In the genomic region with DNA sequence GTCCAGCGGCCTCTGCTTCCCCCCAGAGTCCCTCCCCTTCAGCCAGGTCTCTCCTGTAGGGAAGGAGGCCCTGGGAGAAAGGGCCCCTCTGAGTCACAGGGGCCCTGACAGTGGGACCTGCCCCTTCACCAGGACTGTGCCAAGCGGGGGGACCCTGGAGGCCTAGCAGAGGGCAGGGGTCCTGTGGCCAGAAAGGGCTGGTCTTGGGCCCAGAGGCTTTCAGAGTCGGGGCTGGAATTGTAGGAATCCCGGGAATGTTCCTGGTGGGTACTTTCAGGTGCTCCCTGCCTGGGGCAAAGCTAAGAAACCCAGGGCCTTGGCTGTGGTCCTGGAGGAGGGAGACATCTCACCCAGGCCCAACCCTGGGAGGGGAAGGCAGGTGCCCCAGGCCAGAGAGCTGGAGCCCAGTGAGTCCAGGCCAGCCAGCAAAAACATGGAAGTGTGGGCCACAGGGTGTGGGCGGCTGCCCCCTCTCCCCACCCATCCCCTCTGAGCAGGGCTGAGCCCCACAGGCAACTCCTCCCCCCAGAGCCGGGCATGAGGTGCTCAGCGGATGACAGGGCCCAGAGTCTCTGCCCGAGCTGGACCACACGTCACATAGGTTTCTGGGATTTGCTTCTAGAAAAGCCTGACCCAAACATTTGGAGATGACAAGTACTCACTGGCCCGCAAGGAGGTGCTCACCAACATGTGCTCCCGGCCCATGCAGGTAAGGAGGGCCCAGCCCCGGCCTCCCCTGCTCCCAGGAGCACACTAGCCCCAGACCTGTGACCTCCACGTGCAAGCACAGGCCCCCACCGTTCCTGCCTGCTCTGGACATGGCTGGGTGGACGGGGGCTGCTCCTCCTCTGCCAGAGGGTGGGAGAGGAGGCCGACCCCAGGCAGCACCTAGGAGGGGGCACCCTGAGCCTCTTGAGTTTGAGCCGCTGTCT, we compare ENCODE assay signal across 23 cellular contexts. TPM values are rescaled to one million over a fixed set of nuclear protein-coding genes. Genes with fewer than 3 reads are reported as not detected.
DNase-seq lines count a peak whose midpoint lies in the region; ATAC-seq and TF ChIP-seq lines count a peak whose summit lies in the region.
"Had no signal": no experiment of that assay in that cellular context is flagged by ENCODE, and none has a peak within 500 bp of the region (broad histone marks: within the 10 kb centered on the region; RNA-seq: fewer than 3 reads in every experiment).

No MANE protein-coding gene starts in this region.

- peaks cover 2% of the 10 kb centered on the region for H3K9me3 ChIP-seq in trophoblast cell (ENCODE audit: insufficient read depth, low read depth, low read length)
- H3K9me3 ChIP-seq in adrenal gland (replicated peaks in 1 of 3), result no peaks in the 10 kb centered on the region
- H3K9me3 ChIP-seq: BLaER1 treated with 17β-estradiol and CSF1 and Interleukin-3, amounts not matched to agents 10 nM and 100 nM; colonic mucosa; ovary; SJSA1; testis had no signal

- no peak overlapping the region for H2BK12ac ChIP-seq in trophoblast cell (ENCODE audit: low read length)

- no peaks in the 10 kb centered on the region for H3K79me1 ChIP-seq in trophoblast cell (ENCODE audit: low read length)

- intact Hi-C loops in adrenal gland (cut with DNase I), result no loop called here

- H3K79me2 ChIP-seq in trophoblast cell (ENCODE audit: control insufficient read depth, insufficient read depth, low read length, poor library complexity), result no peaks in the 10 kb centered on the region

- H3K27ac ChIP-seq in trophoblast cell (ENCODE audit: low read depth, low read length) (no peak overlapping the region), adrenal gland (no peak overlapping the region)
- H3K27ac ChIP-seq: colonic mucosa, ovary, SJSA1, testis had no signal

- H3K36me3 ChIP-seq in trophoblast cell (ENCODE audit: control insufficient read depth in 1 of 2, insufficient read depth in 2 of 2, low read length in 2 of 2) (no peaks in the 10 kb centered on the region), adrenal gland (replicated peaks in 1 of 2) (no peaks in the 10 kb centered on the region)
- H3K36me3 ChIP-seq: colonic mucosa, ovary, SJSA1 had no signal

- H4K12ac ChIP-seq in trophoblast cell (ENCODE audit: low read depth, low read length), result no peak overlapping the region

- H3K27me3 Mint-ChIP-seq in activated naive CD8-positive, alpha-beta T cell treated with anti-CD3 and anti-CD28 coated beads, Interleukin-2, amount 10 ng/mL, durations not matched to agents 7 days and 5 days, result no peaks in the 10 kb centered on the region
- H3K27me3 Mint-ChIP-seq in activated naive CD8-positive, alpha-beta T cell treated with anti-CD3 and anti-CD28 coated beads for 36 hours, result no peaks in the 10 kb centered on the region
- peaks cover 2% of the 10 kb centered on the region for H3K27me3 Mint-ChIP-seq in glutamatergic neuron (ENCODE audit: unreplicated experiment)
- H3K27me3 Mint-ChIP-seq: activated naive CD4-positive, alpha-beta T cell treated with anti-CD3 and anti-CD28 coated beads, Interleukin-2, amount 50 U/mL, for 24 hours; stimulated activated memory B cell treated with anti-CD40 and anti-IgM and Interleukin-4, amounts not matched to agents 10 μg/mL and 1 μg/mL and 100 μg/mL, for 72 hours had no signal

- ATAC-seq in activated naive CD8-positive, alpha-beta T cell treated with anti-CD3 and anti-CD28 coated beads, Interleukin-2, amount 10 ng/mL, durations not matched to agents 7 days and 5 days (ENCODE audit: low read depth), result no peak
- no peak for ATAC-seq in HG03135 (IDR thresholded peaks at IDR 0.05; ENCODE audit: unreplicated experiment)
- ATAC-seq: stimulated activated memory B cell treated with anti-CD40 and anti-IgM and Interleukin-4, amounts not matched to agents 10 μg/mL and 1 μg/mL and 100 μg/mL, for 72 hours had no signal

- no peak overlapping the region for H3K4ac ChIP-seq in trophoblast cell (ENCODE audit: low read depth, low read length)

- H3K23ac ChIP-seq in trophoblast cell (ENCODE audit: low read length), result no peak overlapping the region

- H3K4me1 Mint-ChIP-seq in activated naive CD8-positive, alpha-beta T cell treated with anti-CD3 and anti-CD28 coated beads, Interleukin-2, amount 10 ng/mL, durations not matched to agents 7 days and 5 days, result peaks cover 3% of the 10 kb centered on the region
- H3K4me1 Mint-ChIP-seq in activated naive CD8-positive, alpha-beta T cell treated with anti-CD3 and anti-CD28 coated beads for 36 hours, result peaks cover 8% of the 10 kb centered on the region
- H3K4me1 Mint-ChIP-seq in glutamatergic neuron (ENCODE audit: low read depth, unreplicated experiment), result no peaks in the 10 kb centered on the region

- H3K4me3 Mint-ChIP-seq in activated naive CD8-positive, alpha-beta T cell treated with anti-CD3 and anti-CD28 coated beads, Interleukin-2, amount 10 ng/mL, durations not matched to agents 7 days and 5 days, result no peak overlapping the region
- no peak overlapping the region for H3K4me3 Mint-ChIP-seq in activated naive CD8-positive, alpha-beta T cell treated with anti-CD3 and anti-CD28 coated beads for 36 hours
- H3K4me3 Mint-ChIP-seq in glutamatergic neuron (ENCODE audit: unreplicated experiment), result no peak overlapping the region
- H3K4me3 Mint-ChIP-seq: activated naive CD4-positive, alpha-beta T cell treated with anti-CD3 and anti-CD28 coated beads, Interleukin-2, amount 50 U/mL, for 24 hours; stimulated activated memory B cell treated with anti-CD40 and anti-IgM and Interleukin-4, amounts not matched to agents 10 μg/mL and 1 μg/mL and 100 μg/mL, for 72 hours; T-helper 1 cell treated with Interleukin-12 subunit alpha and Interleukin-12 subunit beta and Interleukin-4 antibody, amounts not matched to agents 30 μg/mL and 1 μg/mL, for 36 hours had no signal

- no peak for TF ChIP-seq EP300 in Ishikawa (IDR thresholded peaks at IDR 0.05; ENCODE audit: borderline replicate concordance)

- TF ChIP-seq CTCF in glutamatergic neuron (IDR thresholded peaks at IDR 0.05; ENCODE audit: partially characterized antibody, unreplicated experiment) (no peak), adrenal gland (IDR thresholded peaks at IDR 0.05) (no peak)

- peak overlapping the region; percentile 46 for H2BK120ac ChIP-seq in trophoblast cell (ENCODE audit: insufficient read depth, low read length, poor library complexity)

- DNase-seq in activated naive CD8-positive, alpha-beta T cell treated with anti-CD3 and anti-CD28 coated beads, Interleukin-2, amount 10 ng/mL, durations not matched to agents 7 days and 5 days, result peak; percentile 27
- DNase-seq in activated naive CD8-positive, alpha-beta T cell treated with anti-CD3 and anti-CD28 coated beads for 36 hours, result no peak
- peak; percentile 10 for DNase-seq in glutamatergic neuron
- peak; percentile 33 to 57 for DNase-seq in trophoblast cell
- DNase-seq in adrenal gland, result no peak
- DNase-seq in NOMO-1 (lab: John Stamatoyannopoulos, UW; ENCODE audit: unreplicated experiment in 2 of 2), result no peak
- DNase-seq: colonic mucosa, KBM-7, NCI-H1694, NCI-H748 treated with DMSO at 0.1 percent for 48 hours, testis had no signal

- no peak overlapping the region for H3K27ac Mint-ChIP-seq in activated naive CD8-positive, alpha-beta T cell treated with anti-CD3 and anti-CD28 coated beads, Interleukin-2, amount 10 ng/mL, durations not matched to agents 7 days and 5 days
- H3K27ac Mint-ChIP-seq in activated naive CD8-positive, alpha-beta T cell treated with anti-CD3 and anti-CD28 coated beads for 36 hours, result no peak overlapping the region
- H3K27ac Mint-ChIP-seq in glutamatergic neuron (ENCODE audit: unreplicated experiment), result no peak overlapping the region
- H3K27ac Mint-ChIP-seq: activated naive CD4-positive, alpha-beta T cell treated with anti-CD3 and anti-CD28 coated beads, Interleukin-2, amount 50 U/mL, for 24 hours; stimulated activated memory B cell treated with anti-CD40 and anti-IgM and Interleukin-4, amounts not matched to agents 10 μg/mL and 1 μg/mL and 100 μg/mL, for 72 hours; T-helper 1 cell treated with Interleukin-12 subunit alpha and Interleukin-12 subunit beta and Interleukin-4 antibody, amounts not matched to agents 30 μg/mL and 1 μg/mL, for 36 hours had no signal

- H3K36me3 Mint-ChIP-seq in activated naive CD8-positive, alpha-beta T cell treated with anti-CD3 and anti-CD28 coated beads, Interleukin-2, amount 10 ng/mL, durations not matched to agents 7 days and 5 days, result no peaks in the 10 kb centered on the region
- H3K36me3 Mint-ChIP-seq in activated naive CD8-positive, alpha-beta T cell treated with anti-CD3 and anti-CD28 coated beads for 36 hours, result no peaks in the 10 kb centered on the region
- no peaks in the 10 kb centered on the region for H3K36me3 Mint-ChIP-seq in glutamatergic neuron (ENCODE audit: unreplicated experiment)
- H3K36me3 Mint-ChIP-seq: activated naive CD4-positive, alpha-beta T cell treated with anti-CD3 and anti-CD28 coated beads, Interleukin-2, amount 50 U/mL, for 24 hours had no signal

- no CpG with 5 or more reads among the region's 17 CpGs for WGBS in trophoblast cell (ENCODE audit: extremely low coverage, insufficient coverage, insufficient read length)
- 92 to 97% (median 94%) methylated on average over 8 to 15 of the region's 17 CpGs for WGBS in adrenal gland, 4 donors

- TF ChIP-seq RAD21 in Ishikawa (IDR thresholded peaks at IDR 0.05; ENCODE audit: low read depth), result no peak

- no peak overlapping the region for H3K14ac ChIP-seq in trophoblast cell (ENCODE audit: low read length)

- H3K4me1 ChIP-seq in trophoblast cell (ENCODE audit: control insufficient read depth in 1 of 2, insufficient read depth in 2 of 2, low read length in 2 of 2), result peaks cover 5 to 10% of the 10 kb centered on the region in 2 experiments
- H3K4me1 ChIP-seq in adrenal gland (replicated peaks in 1 of 2), result no peaks in the 10 kb centered on the region
- H3K4me1 ChIP-seq: colonic mucosa, SJSA1, testis had no signal

- POLR2A ChIA-PET in activated naive CD8-positive, alpha-beta T cell treated with anti-CD3 and anti-CD28 coated beads, Interleukin-2, amount 10 ng/mL, durations not matched to agents 7 days and 5 days (lab: Charles Lee), result no interaction called here

- H4K8ac ChIP-seq in trophoblast cell (ENCODE audit: low read depth, low read length), result no peak overlapping the region

- H3K27me3 ChIP-seq in trophoblast cell (ENCODE audit: insufficient read depth, low read length) (no peaks in the 10 kb centered on the region), adrenal gland (no peaks in the 10 kb centered on the region)
- H3K27me3 ChIP-seq: BLaER1 treated with 17β-estradiol and CSF1 and Interleukin-3, amounts not matched to agents 10 nM and 100 nM; colonic mucosa; ovary; SJSA1; testis had no signal

- no peak overlapping the region for H3K9ac ChIP-seq in trophoblast cell (ENCODE audit: low read length)

- no peak overlapping the region for H3K4me2 ChIP-seq in trophoblast cell (ENCODE audit: low read length)

- no peak overlapping the region for H2BK5ac ChIP-seq in trophoblast cell (ENCODE audit: low read depth, low read length, poor library complexity)

- no peak overlapping the region for H2AK5ac ChIP-seq in trophoblast cell (ENCODE audit: low read length)

- H3K4me3 ChIP-seq in trophoblast cell (ENCODE audit: low read depth, low read length) (no peak overlapping the region), adrenal gland (no peak overlapping the region)
- H3K4me3 ChIP-seq: BLaER1 treated with 17β-estradiol and CSF1 and Interleukin-3, amounts not matched to agents 10 nM and 100 nM; colonic mucosa; ovary; SJSA1; testis had no signal

- H3K9me3 Mint-ChIP-seq in activated naive CD8-positive, alpha-beta T cell treated with anti-CD3 and anti-CD28 coated beads, Interleukin-2, amount 10 ng/mL, durations not matched to agents 7 days and 5 days, result no peaks in the 10 kb centered on the region
- no peaks in the 10 kb centered on the region for H3K9me3 Mint-ChIP-seq in activated naive CD8-positive, alpha-beta T cell treated with anti-CD3 and anti-CD28 coated beads for 36 hours
- peaks cover 2% of the 10 kb centered on the region for H3K9me3 Mint-ChIP-seq in glutamatergic neuron (ENCODE audit: unreplicated experiment)
- H3K9me3 Mint-ChIP-seq: activated naive CD4-positive, alpha-beta T cell treated with anti-CD3 and anti-CD28 coated beads, Interleukin-2, amount 50 U/mL, for 24 hours; stimulated activated memory B cell treated with anti-CD40 and anti-IgM and Interleukin-4, amounts not matched to agents 10 μg/mL and 1 μg/mL and 100 μg/mL, for 72 hours; T-helper 1 cell treated with Interleukin-12 subunit alpha and Interleukin-12 subunit beta and Interleukin-4 antibody, amounts not matched to agents 30 μg/mL and 1 μg/mL, for 36 hours had no signal

- no peak for TF ChIP-seq POLR2A in adrenal gland (IDR thresholded peaks at IDR 0.05)

- no peak overlapping the region for H3K18ac ChIP-seq in trophoblast cell (ENCODE audit: low read length)

- no peak overlapping the region for H2AFZ ChIP-seq in trophoblast cell (ENCODE audit: insufficient read depth, low read length, poor library complexity)

- H4K91ac ChIP-seq in trophoblast cell (ENCODE audit: low read depth, low read length), result no peak overlapping the region

RNA-seq across cellular contexts. Expression of a gene that starts 48.2 kb away (rescaled TPM):
- not detected for total RNA-seq in activated naive CD8-positive, alpha-beta T cell treated with anti-CD3 and anti-CD28 coated beads, Interleukin-2, amount 10 ng/mL, durations not matched to agents 7 days and 5 days
- total RNA-seq in activated naive CD8-positive, alpha-beta T cell treated with anti-CD3 and anti-CD28 coated beads for 36 hours, result not detected
- total RNA-seq in glutamatergic neuron (ENCODE audit: unreplicated experiment), result 0.34 TPM
- polyA plus RNA-seq in trophoblast cell (2013), result 0.21 and 0.25 TPM in 2 replicates
- total RNA-seq in adrenal gland, result not detected
- not detected for polyA plus RNA-seq in adrenal gland
- total RNA-seq: A673, fibroblast of lung, lung microvascular endothelial cell, myocyte had no signal
- polyA plus RNA-seq: fibroblast of lung, ovary had no signal

Comparison
In these comparisons a context has a peak if more than half of its experiments do, and no peak if none do; other contexts are left out.
1. DNase-seq: peak in activated naive CD8-positive, alpha-beta T cell treated with anti-CD3 and anti-CD28 coated beads, Interleukin-2, amount 10 ng/mL, durations not matched to agents 7 days and 5 days (single experiment), glutamatergic neuron (single experiment) and trophoblast cell (2 of 2); none in activated naive CD8-positive, alpha-beta T cell treated with anti-CD3 and anti-CD28 coated beads for 36 hours (single experiment), adrenal gland (0 of 7) and NOMO-1 (0 of 2).